8 cellular contexts compared by ENCODE assay signal in genomic region chr1:67760030-67760821, GRCh38.
DNase-seq lines count a peak whose midpoint lies in the region; ATAC-seq and TF ChIP-seq lines count a peak whose summit lies in the region.

No MANE protein-coding gene starts in this region.

- H3K4me3 Mint-ChIP-seq in CD4-positive, alpha-beta T cell, result no peak overlapping the region
- no peak overlapping the region for H3K4me3 Mint-ChIP-seq in activated CD8-positive, alpha-beta T cell treated with anti-CD3 and anti-CD28 coated beads for 36 hours
- H3K4me3 Mint-ChIP-seq in endodermal cell, result no peak overlapping the region

- H3K36me3 Mint-ChIP-seq in CD4-positive, alpha-beta T cell (ENCODE audit: low read depth), result no peaks in the 10 kb centered on the region
- no peaks in the 10 kb centered on the region for H3K36me3 Mint-ChIP-seq in activated CD8-positive, alpha-beta T cell treated with anti-CD3 and anti-CD28 coated beads for 36 hours (ENCODE audit: low read depth)
- H3K36me3 Mint-ChIP-seq in endodermal cell (ENCODE audit: low read depth), result no peaks in the 10 kb centered on the region

- H3K4me1 Mint-ChIP-seq in CD4-positive, alpha-beta T cell (ENCODE audit: low read depth), result no peaks in the 10 kb centered on the region
- H3K4me1 Mint-ChIP-seq in activated CD8-positive, alpha-beta T cell treated with anti-CD3 and anti-CD28 coated beads for 36 hours (ENCODE audit: low read depth), result no peaks in the 10 kb centered on the region
- peaks cover 8% of the 10 kb centered on the region for H3K4me1 Mint-ChIP-seq in endodermal cell

- peaks cover 10% of the 10 kb centered on the region for H3K27me3 ChIP-seq in CD4-positive, alpha-beta T cell (ENCODE audit: control insufficient read depth, insufficient read depth, low read length)
- H3K27me3 ChIP-seq in endodermal cell (ENCODE audit: control insufficient read depth, insufficient read depth, low read length, poor library complexity, severe bottlenecking), result no peaks in the 10 kb centered on the region

- peak; percentile 40 to 62 (median 44) for DNase-seq in CD4-positive, alpha-beta T cell
- DNase-seq in GM19240 (ENCODE audit: insufficient read length, low spot score) (peak; percentile 74), NCI-H526 (lab: John Stamatoyannopoulos, UW) (peak; percentile 75 to 93), endodermal cell (peak; percentile 86), mucosa of descending colon (peak in 2 of 3 donors; percentile 75 to 90)
- peak; percentile 75 for DNase-seq in activated CD8-positive, alpha-beta T cell treated with anti-CD3 and anti-CD28 coated beads for 36 hours
- DNase-seq in stimulated activated naive CD4-positive, alpha-beta T cell treated with Interleukin-2 at 50 U/mL for 16 hours (lab: John Stamatoyannopoulos, UW), result peak; percentile 23

- H3K9me3 Mint-ChIP-seq in CD4-positive, alpha-beta T cell, result no peaks in the 10 kb centered on the region
- H3K9me3 Mint-ChIP-seq in activated CD8-positive, alpha-beta T cell treated with anti-CD3 and anti-CD28 coated beads for 36 hours, result no peaks in the 10 kb centered on the region
- H3K9me3 Mint-ChIP-seq in endodermal cell, result no peaks in the 10 kb centered on the region

- peaks cover 29% of the 10 kb centered on the region for H3K27me3 Mint-ChIP-seq in CD4-positive, alpha-beta T cell
- H3K27me3 Mint-ChIP-seq in activated CD8-positive, alpha-beta T cell treated with anti-CD3 and anti-CD28 coated beads for 36 hours, result peaks cover 23% of the 10 kb centered on the region
- H3K27me3 Mint-ChIP-seq in endodermal cell (ENCODE audit: insufficient read depth), result peaks cover 16% of the 10 kb centered on the region

- intact Hi-C loops in CD4-positive, alpha-beta T cell (cut with DNase I, micrococcal nuclease), result loop anchor here (1.0 to 10.0 kb wide), 4 partner anchors 73 to 525 kb away; partner anchors contain the start of gene GADD45A (in 1 of the 2)
- intact Hi-C loops in activated CD8-positive, alpha-beta T cell treated with anti-CD3 and anti-CD28 coated beads for 36 hours (cut with micrococcal nuclease), result loop anchor here (1.0 to 2.0 kb wide), 2 partner anchors 199 to 227 kb away; no protein-coding TSS in a partner anchor
- intact Hi-C loops in mucosa of descending colon (cut with DNase I, micrococcal nuclease), result loop anchor here (5.0 to 10.0 kb wide), 4 partner anchors 195 to 352 kb away; no protein-coding TSS in a partner anchor

- 45 to 47% methylated on average over 9 to 14 of the region's 14 CpGs for WGBS in endodermal cell (ENCODE audit: insufficient coverage in 1 of 2, insufficient read length in 1 of 2), 2 experiments

- CTCF ChIA-PET in CD4-positive, alpha-beta T cell (lab: Charles Lee), result interaction anchor here (0.6 to 3.7 kb wide), 20 partner anchors 9 to 995 kb away, joined by 3 to 54 read pairs (median 4); no protein-coding TSS in a partner anchor
- CTCF ChIA-PET in activated CD8-positive, alpha-beta T cell treated with anti-CD3 and anti-CD28 coated beads for 36 hours (lab: Charles Lee), result interaction anchor here (0.6 to 6.0 kb wide), 78 partner anchors 9 to 598 kb away, joined by 3 to 210 read pairs (median 5); partner anchors contain the start of gene GADD45A

- peak; percentile 59 for ATAC-seq in CD4-positive, alpha-beta T cell (ENCODE audit: poor library complexity)
- ATAC-seq in HG03280 (IDR thresholded peaks at IDR 0.05; ENCODE audit: unreplicated experiment), result peak; percentile 100
- peak; percentile 79 for ATAC-seq in activated CD8-positive, alpha-beta T cell treated with anti-CD3 and anti-CD28 coated beads for 36 hours
- peak; percentile 91 for ATAC-seq in mucosa of descending colon

- no peaks in the 10 kb centered on the region for H3K36me3 ChIP-seq in endodermal cell (ENCODE audit: control insufficient read depth, insufficient read depth, low read length)
- H3K36me3 ChIP-seq in mucosa of descending colon (ENCODE audit: low read depth), result no peaks in the 10 kb centered on the region

- H3K27ac Mint-ChIP-seq in CD4-positive, alpha-beta T cell, result no peak overlapping the region
- H3K27ac Mint-ChIP-seq in activated CD8-positive, alpha-beta T cell treated with anti-CD3 and anti-CD28 coated beads for 36 hours, result no peak overlapping the region
- H3K27ac Mint-ChIP-seq in endodermal cell, result no peak overlapping the region

- H3K4me1 ChIP-seq in endodermal cell (ENCODE audit: control insufficient read depth, insufficient read depth, low read length) (peaks cover 3% of the 10 kb centered on the region), mucosa of descending colon (ENCODE audit: low read depth) (peaks cover 46% of the 10 kb centered on the region)

- no peak overlapping the region for H3K9ac ChIP-seq in endodermal cell (ENCODE audit: extremely low read depth, low read length, poor library complexity, severe bottlenecking)

- no peaks in the 10 kb centered on the region for H3K9me3 ChIP-seq in CD4-positive, alpha-beta T cell (ENCODE audit: control insufficient read depth, low read length)
- H3K9me3 ChIP-seq in endodermal cell (ENCODE audit: control insufficient read depth, low read length), result no peaks in the 10 kb centered on the region
- H3K9me3 ChIP-seq in mucosa of descending colon, result no peaks in the 10 kb centered on the region

- POLR2A ChIA-PET in CD4-positive, alpha-beta T cell (lab: Charles Lee), result interaction anchor here (1.1 to 2.1 kb wide), 3 partner anchors 75 to 228 kb away, joined by 4 to 11 read pairs (median 10); partner anchors contain the start of gene GADD45A
- POLR2A ChIA-PET in activated CD8-positive, alpha-beta T cell treated with anti-CD3 and anti-CD28 coated beads for 36 hours (lab: Charles Lee), result interaction anchor here (1.4 kb wide), 1 partner anchor 74 kb away, joined by 4 read pairs; no protein-coding TSS in a partner anchor

- no peak overlapping the region for H3K27ac ChIP-seq in CD4-positive, alpha-beta T cell (ENCODE audit: low read depth, low read length)
- H3K27ac ChIP-seq in endodermal cell (ENCODE audit: low read depth, low read length), result no peak overlapping the region

- H3K4me3 ChIP-seq in endodermal cell (ENCODE audit: low read length), result no peak overlapping the region
- H3K4me3 ChIP-seq in mucosa of descending colon, result no peak overlapping the region

- peak; percentile 96 for TF ChIP-seq CTCF in CD4-positive, alpha-beta T cell (IDR thresholded peaks at IDR 0.05)
- peak; percentile 92 for TF ChIP-seq CTCF in activated CD8-positive, alpha-beta T cell treated with anti-CD3 and anti-CD28 coated beads for 36 hours (IDR thresholded peaks at IDR 0.05)
- TF ChIP-seq CTCF in endodermal cell (conservative IDR thresholded peaks at IDR 0.05) (peak; percentile 95), mucosa of descending colon (IDR thresholded peaks at IDR 0.05) (no peak)

Comparison
In these comparisons a context has a peak if more than half of its experiments do, and no peak if none do; other contexts are left out.
1. DNase-seq: peak in every context shown above with its lines; median percentile 86 in endodermal cell; 84 in NCI-H526; 82 in mucosa of descending colon; 75 in activated CD8-positive, alpha-beta T cell treated with anti-CD3 and anti-CD28 coated beads for 36 hours; 74 in GM19240; 44 in CD4-positive, alpha-beta T cell; 23 in stimulated activated naive CD4-positive, alpha-beta T cell treated with Interleukin-2 at 50 U/mL for 16 hours.